Comparison of ENCODE assay signal across 8 cellular contexts in the genomic region with DNA sequence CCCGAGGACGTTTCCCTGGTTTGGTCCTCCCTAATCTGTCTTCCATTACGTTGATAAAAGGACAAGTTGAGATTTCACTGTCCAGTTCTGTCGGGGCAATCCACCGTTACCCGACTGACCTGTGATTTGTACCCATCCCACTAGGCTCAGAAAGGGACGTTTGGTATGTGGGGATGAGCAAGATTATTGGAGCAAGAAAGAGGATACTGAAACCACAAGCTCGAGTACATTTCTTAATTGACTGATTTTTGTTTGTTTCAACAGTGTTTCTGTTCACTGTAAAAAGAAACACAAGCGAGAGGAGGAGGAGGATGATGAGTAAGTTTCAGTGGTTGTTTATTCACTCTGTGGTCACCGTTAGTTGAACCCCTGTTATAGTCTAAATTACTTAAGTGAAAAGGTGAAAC. TPM values are rescaled to one million over a fixed set of nuclear protein-coding genes. Genes with fewer than 3 reads are reported as not detected.
A peak's percentile ranks its signal among the peaks of the same experiment; 100 is the strongest.
DNase-seq lines count a peak whose midpoint lies in the region; ATAC-seq and TF ChIP-seq lines count a peak whose summit lies in the region.

No MANE protein-coding gene starts in this region.

- H3K4me1 Mint-ChIP-seq in CD4-positive, alpha-beta memory T cell: peaks cover 17 to 36% (median 27%) of the 10 kb centered on the region in 4 donors

- H3K23ac ChIP-seq in IMR-90 (ENCODE audit: low read depth, low read length): peak overlapping the region; percentile 26

- peak overlapping the region; percentile 72 to 86 for H3K4me3 ChIP-seq in CD4-positive, alpha-beta memory T cell (ENCODE audit: low read length in 2 of 2)
- H3K4me3 ChIP-seq in IMR-90 (ENCODE audit: insufficient read depth, low read depth, low read length): peak overlapping the region; percentile 61
- H3K4me3 ChIP-seq in brain microvascular endothelial cell (ENCODE audit: low read depth, low read length): peak overlapping the region; percentile 83
- H3K4me3 ChIP-seq in lower lobe of right lung: peak overlapping the region; percentile 83
- H3K4me3 ChIP-seq in uterus: peak overlapping the region; percentile 53 to 91

- H3K36me3 Mint-ChIP-seq in CD4-positive, alpha-beta memory T cell: peaks cover 10 to 20% of the 10 kb centered on the region in 2 donors

- peak overlapping the region; percentile 65 for H2AK9ac ChIP-seq in IMR-90 (replicated peaks; ENCODE audit: low read depth, low read length, poor library complexity)

- POLR2A ChIA-PET in CD4-positive, alpha-beta memory T cell (lab: Charles Lee; ENCODE audit: partially characterized antibody): interaction anchor here (0.6 to 2.1 kb wide), 10 partner anchors 11 to 380 kb away, joined by 3 to 51 read pairs (median 6); a partner anchor contains a TSS
- POLR2A ChIA-PET in IMR-90 (lab: Charles Lee; ENCODE audit: unreplicated experiment): interaction anchor here (0.6 kb wide), 1 partner anchor 769 kb away, joined by 3 read pairs; no protein-coding TSS in a partner anchor

- peak overlapping the region; percentile 31 for H2AK5ac ChIP-seq in IMR-90 (ENCODE audit: low read depth, low read length)

- peak overlapping the region; percentile 2 to 86; a peak in 3 of 4 replicates for H4K8ac ChIP-seq in IMR-90 (ENCODE audit: low read depth in 2 of 2, low read length in 2 of 2)

- BruUV-seq in IMR-90 (replicated peaks; lab: Mats Ljungman, UMichigan): no TSS peak

- H2BK5ac ChIP-seq in IMR-90 (ENCODE audit: low read depth, low read length, poor library complexity, severe bottlenecking): peak overlapping the region; percentile 84

- peak overlapping the region; percentile 29 for H3K14ac ChIP-seq in IMR-90 (replicated peaks; ENCODE audit: low read depth, low read length)

- peak overlapping the region; percentile 89 for H3K4me2 ChIP-seq in IMR-90 (ENCODE audit: low read depth, low read length)

- H3K4ac ChIP-seq in IMR-90 (ENCODE audit: low read depth, low read length): peak overlapping the region; percentile 34

- TF ChIP-seq POLR2A in IMR-90 (IDR thresholded peaks at IDR 0.05; ENCODE audit: low read depth, low read length) (peak; percentile 8; the same call in 1 of the 2 replicates), uterus (IDR thresholded peaks at IDR 0.05) (no peak)

- peak overlapping the region; percentile 24 for H2BK120ac ChIP-seq in IMR-90 (ENCODE audit: low read depth, low read length)

- H3K79me1 ChIP-seq in IMR-90 (ENCODE audit: low read depth in 1 of 2, low read length in 2 of 2): peaks cover 14 to 44% of the 10 kb centered on the region in 2 experiments

- peaks cover 35% of the 10 kb centered on the region for H3K4me1 ChIP-seq in CD4-positive, alpha-beta memory T cell (ENCODE audit: insufficient read depth, low read length)
- no peaks in the 10 kb centered on the region for H3K4me1 ChIP-seq in IMR-90 (ENCODE audit: control insufficient read depth, insufficient read depth, low read length)
- peaks cover 23% of the 10 kb centered on the region for H3K4me1 ChIP-seq in lower lobe of right lung
- peaks cover 0 to 3% of the 10 kb centered on the region in 2 donors for H3K4me1 ChIP-seq in uterus

- in situ Hi-C loops in IMR-90 (cut with MboI; ENCODE audit: low sequenced_read_pairs) (no loop called here), brain microvascular endothelial cell (cut with HindIII; ENCODE audit: low pct_ligation_motif_present, low sequenced_read_pairs) (no loop called here)

- dilution Hi-C loops in IMR-90 (cut with HindIII; ENCODE audit: low sequenced_read_pairs, unreplicated experiment): no loop called here

- peak overlapping the region; percentile 92 to 99 (median 96) for H3K4me3 Mint-ChIP-seq in CD4-positive, alpha-beta memory T cell

- H4K20me1 ChIP-seq in IMR-90 (ENCODE audit: insufficient read depth, low read length): peaks cover 25% of the 10 kb centered on the region

- peak overlapping the region; percentile 21 for H4K91ac ChIP-seq in IMR-90 (ENCODE audit: insufficient read depth, low read depth, low read length)

- H3K27ac Mint-ChIP-seq in CD4-positive, alpha-beta memory T cell: peak overlapping the region; percentile 81 to 97 (median 93)

- H3K27me3 Mint-ChIP-seq in CD4-positive, alpha-beta memory T cell: no peaks in the 10 kb centered on the region

- H3K27ac ChIP-seq in CD4-positive, alpha-beta memory T cell (ENCODE audit: low read depth, low read length): peak overlapping the region; percentile 84
- peak overlapping the region; percentile 79 for H3K27ac ChIP-seq in IMR-90 (ENCODE audit: insufficient read depth, low read length)
- peak overlapping the region; percentile 96 for H3K27ac ChIP-seq in brain microvascular endothelial cell
- peak overlapping the region; percentile 97 for H3K27ac ChIP-seq in lower lobe of right lung
- peak overlapping the region; percentile 97 to 100 for H3K27ac ChIP-seq in uterus

- WGBS in IMR-90 (ENCODE audit: extremely low coverage in 2 of 2, insufficient read length in 1 of 2), 2 experiments: 0% methylated on average over 4 of the region's 10 CpGs; no CpG with 5 or more reads in 1 of the 2 experiments

- H4K5ac ChIP-seq in IMR-90 (ENCODE audit: low read depth, low read length): peak overlapping the region; percentile 25; the same call in 1 of the 2 replicates

- peaks cover 3% of the 10 kb centered on the region; the same call in 1 of the 2 replicates for H3K9me1 ChIP-seq in IMR-90 (ENCODE audit: insufficient read depth, low read length)

- H2AFZ ChIP-seq in IMR-90 (replicated peaks; ENCODE audit: low read length, poor library complexity): peak overlapping the region; percentile 95

- peak overlapping the region; percentile 61 for H3K9ac ChIP-seq in IMR-90 (ENCODE audit: low read depth, low read length)

- H3K27me3 ChIP-seq in CD4-positive, alpha-beta memory T cell (ENCODE audit: insufficient read depth, low read length): no peaks in the 10 kb centered on the region
- no peaks in the 10 kb centered on the region for H3K27me3 ChIP-seq in IMR-90 (ENCODE audit: control insufficient read depth, insufficient read depth, low read length)
- no peaks in the 10 kb centered on the region for H3K27me3 ChIP-seq in brain microvascular endothelial cell (replicated peaks)
- no peaks in the 10 kb centered on the region for H3K27me3 ChIP-seq in lower lobe of right lung (ENCODE audit: low read depth)
- H3K27me3 ChIP-seq in uterus: no peaks in the 10 kb centered on the region

- no peaks in the 10 kb centered on the region for H3K36me3 ChIP-seq in CD4-positive, alpha-beta memory T cell (ENCODE audit: insufficient read depth, low read length)
- H3K36me3 ChIP-seq in IMR-90 (ENCODE audit: control insufficient read depth, insufficient read depth, low read length) (peaks cover 17% of the 10 kb centered on the region), brain microvascular endothelial cell (replicated peaks) (peaks cover 7% of the 10 kb centered on the region), lower lobe of right lung (peaks cover 40% of the 10 kb centered on the region), uterus (no peaks in the 10 kb centered on the region)

- peak overlapping the region; percentile 75 for H3K18ac ChIP-seq in IMR-90 (ENCODE audit: low read depth, low read length)

- no peak; the same call in 1 of the 2 replicates for TF ChIP-seq RAD21 in IMR-90 (IDR thresholded peaks at IDR 0.05; ENCODE audit: low read length)

- CTCF ChIA-PET in CD4-positive, alpha-beta memory T cell (lab: Charles Lee; ENCODE audit: partially characterized antibody): interaction anchor here (0.6 to 4.2 kb wide), 11 partner anchors 11 to 173 kb away, joined by 3 to 16 read pairs (median 4); a partner anchor contains a TSS
- CTCF ChIA-PET in IMR-90 (lab: Yijun Ruan, JAX): interaction anchor here (0.6 to 1.0 kb wide), 3 partner anchors 18 to 210 kb away, joined by 3 to 7 read pairs (median 3); no protein-coding TSS in a partner anchor

- H3K56ac ChIP-seq in IMR-90 (ENCODE audit: extremely low read depth, insufficient read depth, low read length): peak overlapping the region; percentile 67

- intact Hi-C loops in CD4-positive, alpha-beta memory T cell (cut with micrococcal nuclease): loop anchor here (5.0 kb wide), 1 partner anchor 39 kb away; no protein-coding TSS in a partner anchor
- intact Hi-C loops in IMR-90 (cut with micrococcal nuclease): loop anchor here (5.0 kb wide), 3 partner anchors 61 to 166 kb away; a partner anchor contains a TSS
- intact Hi-C loops in lower lobe of right lung (cut with DNase I): no loop called here
- intact Hi-C loops in uterus (cut with DNase I; ENCODE audit: low total_unique reads): no loop called here

- H3K9me3 ChIP-seq in CD4-positive, alpha-beta memory T cell (ENCODE audit: control insufficient read depth in 1 of 2, low read length in 2 of 2): no peaks in the 10 kb centered on the region
- H3K9me3 ChIP-seq in IMR-90 (ENCODE audit: control insufficient read depth, insufficient read depth, low read length) (peaks cover 2% of the 10 kb centered on the region; the same call in 1 of the 2 replicates), lower lobe of right lung (peaks cover 6% of the 10 kb centered on the region), uterus (no peaks in the 10 kb centered on the region)

- no peaks in the 10 kb centered on the region for H3K9me3 Mint-ChIP-seq in CD4-positive, alpha-beta memory T cell

- H2BK15ac ChIP-seq in IMR-90 (ENCODE audit: low read depth, low read length): peak overlapping the region; percentile 17; the same call in 1 of the 3 replicates

- H2BK20ac ChIP-seq in IMR-90 (ENCODE audit: low read depth, low read length): no peak overlapping the region

- no peak for TF ChIP-seq CTCF in IMR-90 (conservative IDR thresholded peaks at IDR 0.05; ENCODE audit: low read depth, low read length)
- no peak for TF ChIP-seq CTCF in brain microvascular endothelial cell (IDR thresholded peaks at IDR 0.05; ENCODE audit: low read depth, low read length, missing control alignments)
- TF ChIP-seq CTCF in lower lobe of right lung (IDR thresholded peaks at IDR 0.05): no peak
- no peak for TF ChIP-seq CTCF in uterus (IDR thresholded peaks at IDR 0.05)

- ATAC-seq in GM21423 (IDR thresholded peaks at IDR 0.05; ENCODE audit: unreplicated experiment) (peak; percentile 28), IMR-90 (ENCODE audit: low read depth) (no peak; the same call in 1 of the 2 replicates), lower lobe of right lung (no peak)

- no peak for DNase-seq in CD4-positive, alpha-beta memory T cell
- DNase-seq in IMR-90 (peak; percentile 69), brain microvascular endothelial cell (no peak), lower lobe of right lung (no peak), uterus (no peak), SKM-1 treated with dmso at 0.1 percent for 144 hours (lab: John Stamatoyannopoulos, UW; ENCODE audit: unreplicated experiment) (no peak), activated gamma-delta T cell treated with Interleukin-2 at 50 U/mL for 16 hours (no peak)

RNA-seq across cellular contexts. Expression of a gene that starts 1.0 kb away (rescaled TPM):
- 10 to 100 TPM; 20.3 to 20.6 TPM for total RNA-seq in CD4-positive, alpha-beta memory T cell
- polyA plus RNA-seq in CD4-positive, alpha-beta memory T cell: 1 to 10 TPM; 7.2 to 10.0 TPM
- total RNA-seq in IMR-90 (2012; rRNA removed) (7.0 and 15.6 TPM in 2 replicates), lower lobe of right lung (21.4 TPM), uterus (10 to 100 TPM; 13.8 to 49.8 (median 19.5) TPM)
- 4.2 and 5.9 TPM in 2 replicates for polyA plus RNA-seq in IMR-90 (2012; rRNA removed)
- 1.4 and 1.7 TPM in 2 replicates for polyA plus RNA-seq in IMR-90 (2012; cell fraction: cytosol; rRNA removed)
- 0.91 and 3.1 TPM in 2 replicates for polyA plus RNA-seq in IMR-90 (2012; cell fraction: nucleus; rRNA removed; ENCODE audit: low replicate concordance)

RNA-seq across cellular contexts. Expression of a gene that starts 26.9 kb away (rescaled TPM):
- 100 to 1,000 TPM; 154 to 164 TPM for total RNA-seq in CD4-positive, alpha-beta memory T cell
- 100 to 1,000 TPM; 315 to 533 TPM for polyA plus RNA-seq in CD4-positive, alpha-beta memory T cell
- total RNA-seq in IMR-90 (2012; rRNA removed) (195 and 223 TPM in 2 replicates), lower lobe of right lung (216 TPM), uterus (100 to 1,000 TPM in 3 of 4 donors, 10 to 100 TPM in 1; 64.0 to 231 (median 163) TPM)
- 93.8 and 95.0 TPM in 2 replicates for polyA plus RNA-seq in IMR-90 (2012; rRNA removed)
- polyA plus RNA-seq in IMR-90 (2012; cell fraction: cytosol; rRNA removed): 62.2 and 70.7 TPM in 2 replicates
- polyA plus RNA-seq in IMR-90 (2012; cell fraction: nucleus; rRNA removed; ENCODE audit: low replicate concordance): 58.3 and 110 TPM in 2 replicates

RNA-seq across cellular contexts. Expression of a gene that starts 31.6 kb away (rescaled TPM):
- 10 to 100 TPM in 1 of 2 experiments, 1 to 10 TPM in 1; 9.3 to 11.1 TPM for total RNA-seq in CD4-positive, alpha-beta memory T cell
- polyA plus RNA-seq in CD4-positive, alpha-beta memory T cell: 10 to 100 TPM in 1 of 2 donors, 1 to 10 TPM in 1; 7.6 to 10.3 TPM
- total RNA-seq in IMR-90 (2012; rRNA removed) (5.4 and 9.4 TPM in 2 replicates), lower lobe of right lung (13.4 TPM), uterus (10 to 100 TPM; 13.6 to 52.4 (median 15.9) TPM)
- polyA plus RNA-seq in IMR-90 (2012; rRNA removed): 13.2 and 13.4 TPM in 2 replicates
- 13.5 and 15.5 TPM in 2 replicates for polyA plus RNA-seq in IMR-90 (2012; cell fraction: cytosol; rRNA removed)
- 2.7 and 3.8 TPM in 2 replicates for polyA plus RNA-seq in IMR-90 (2012; cell fraction: nucleus; rRNA removed; ENCODE audit: low replicate concordance)

RNA-seq across cellular contexts. Expression of a gene that starts 31.8 kb away (rescaled TPM):
- total RNA-seq in CD4-positive, alpha-beta memory T cell: 1 to 10 TPM; 7.6 to 9.2 TPM
- polyA plus RNA-seq in CD4-positive, alpha-beta memory T cell: 10 to 100 TPM in 1 of 2 donors, 1 to 10 TPM in 1; 4.6 to 16.4 TPM
- 9.9 and 11.4 TPM in 2 replicates for total RNA-seq in IMR-90 (2012; rRNA removed)
- polyA plus RNA-seq in IMR-90 (2012; rRNA removed): 11.6 and 16.1 TPM in 2 replicates
- 5.3 and 7.8 TPM in 2 replicates for polyA plus RNA-seq in IMR-90 (2012; cell fraction: cytosol; rRNA removed)
- polyA plus RNA-seq in IMR-90 (2012; cell fraction: nucleus; rRNA removed; ENCODE audit: low replicate concordance): 12.6 and 34.5 TPM in 2 replicates
- total RNA-seq in lower lobe of right lung: 10.0 TPM
- 10 to 100 TPM in 1 of 4 donors, 1 to 10 TPM in 1, under 1 TPM in 1, not detected in 1; 0.26 to 14.5 (median 8.4) TPM for total RNA-seq in uterus

Comparison
In these comparisons a context has a peak if more than half of its experiments do, and no peak if none do; other contexts are left out.
1. intact Hi-C loops: an anchor here in CD4-positive, alpha-beta memory T cell (5.0 kb wide) and IMR-90 (5.0 kb wide); none called in lower lobe of right lung and uterus.